ENCODE assay signal across 8 cellular contexts in genomic region chr3:5197470-5198312, GRCh38. TPM values are rescaled to one million over a fixed set of nuclear protein-coding genes. Genes with fewer than 3 reads are reported as not detected.
DNase-seq lines count a peak whose midpoint lies in the region; ATAC-seq lines count a peak whose summit lies in the region.

No MANE protein-coding gene starts in this region.

- POLR2A ChIA-PET in activated CD4-positive, alpha-beta memory T cell treated with anti-CD3 and anti-CD28 coated beads, Interleukin-2, amount 10 ng/mL, durations not matched to agents 7 days and 5 days (lab: Charles Lee), result interaction anchor here (0.6 to 7.6 kb wide), 12 partner anchors 10 to 730 kb away, joined by 3 to 195 read pairs (median 6); partner anchors contain the start of genes ARL8B, BHLHE40, EDEM1 and SUMF1

- peak; percentile 30 for DNase-seq in EL
- peak; percentile 60 for DNase-seq in activated CD4-positive, alpha-beta memory T cell treated with anti-CD3 and anti-CD28 coated beads, Interleukin-2, amount 10 ng/mL, durations not matched to agents 7 days and 5 days
- DNase-seq in iris pigment epithelial cell (ENCODE audit: low read depth), result peak; percentile 80
- DNase-seq in cortex of kidney (lab: John Stamatoyannopoulos, UW), result no peak
- no peak for DNase-seq in epidermal melanocyte (ENCODE audit: insufficient read length, low spot score)
- no peak for DNase-seq in NCI-H2171 (lab: John Stamatoyannopoulos, UW)

- CTCF ChIA-PET in activated CD4-positive, alpha-beta memory T cell treated with anti-CD3 and anti-CD28 coated beads, Interleukin-2, amount 10 ng/mL, durations not matched to agents 7 days and 5 days (lab: Charles Lee), result interaction anchor here (1.0 to 3.1 kb wide), 7 partner anchors 9 to 176 kb away, joined by 3 to 21 read pairs (median 5); partner anchors contain the start of gene EDEM1

- H3K4me1 Mint-ChIP-seq in activated CD4-positive, alpha-beta memory T cell treated with anti-CD3 and anti-CD28 coated beads, Interleukin-2, amount 10 ng/mL, durations not matched to agents 7 days and 5 days, result peaks cover 79% of the 10 kb centered on the region

- H3K36me3 Mint-ChIP-seq in activated CD4-positive, alpha-beta memory T cell treated with anti-CD3 and anti-CD28 coated beads, Interleukin-2, amount 10 ng/mL, durations not matched to agents 7 days and 5 days (ENCODE audit: low read depth), result peaks cover 79% of the 10 kb centered on the region

- H3K27me3 Mint-ChIP-seq in activated CD4-positive, alpha-beta memory T cell treated with anti-CD3 and anti-CD28 coated beads, Interleukin-2, amount 10 ng/mL, durations not matched to agents 7 days and 5 days, result no peaks in the 10 kb centered on the region

- no peaks in the 10 kb centered on the region for H3K9me3 Mint-ChIP-seq in activated CD4-positive, alpha-beta memory T cell treated with anti-CD3 and anti-CD28 coated beads, Interleukin-2, amount 10 ng/mL, durations not matched to agents 7 days and 5 days

- peak overlapping the region; percentile 96 for H3K27ac Mint-ChIP-seq in activated CD4-positive, alpha-beta memory T cell treated with anti-CD3 and anti-CD28 coated beads, Interleukin-2, amount 10 ng/mL, durations not matched to agents 7 days and 5 days

- ATAC-seq in GM21423 (IDR thresholded peaks at IDR 0.05; ENCODE audit: unreplicated experiment), result peak; percentile 59
- peak; percentile 51 for ATAC-seq in HG03571 (IDR thresholded peaks at IDR 0.05; ENCODE audit: unreplicated experiment)

- peak overlapping the region; percentile 67 for H3K4me3 Mint-ChIP-seq in activated CD4-positive, alpha-beta memory T cell treated with anti-CD3 and anti-CD28 coated beads, Interleukin-2, amount 10 ng/mL, durations not matched to agents 7 days and 5 days

RNA-seq across cellular contexts. Expression of gene EDEM1, which starts 10.2 kb away (rescaled TPM):
- 100 to 1,000 TPM; 148 to 150 TPM for total RNA-seq in activated CD4-positive, alpha-beta memory T cell treated with anti-CD3 and anti-CD28 coated beads, Interleukin-2, amount 10 ng/mL, durations not matched to agents 7 days and 5 days

Comparison
In these comparisons a context has a peak if more than half of its experiments do, and no peak if none do; other contexts are left out.
1. DNase-seq: peak in EL (single experiment), activated CD4-positive, alpha-beta memory T cell treated with anti-CD3 and anti-CD28 coated beads, Interleukin-2, amount 10 ng/mL, durations not matched to agents 7 days and 5 days (single experiment) and iris pigment epithelial cell (single experiment); none in cortex of kidney (single experiment), epidermal melanocyte (single experiment) and NCI-H2171 (single experiment).